In the genomic region with DNA sequence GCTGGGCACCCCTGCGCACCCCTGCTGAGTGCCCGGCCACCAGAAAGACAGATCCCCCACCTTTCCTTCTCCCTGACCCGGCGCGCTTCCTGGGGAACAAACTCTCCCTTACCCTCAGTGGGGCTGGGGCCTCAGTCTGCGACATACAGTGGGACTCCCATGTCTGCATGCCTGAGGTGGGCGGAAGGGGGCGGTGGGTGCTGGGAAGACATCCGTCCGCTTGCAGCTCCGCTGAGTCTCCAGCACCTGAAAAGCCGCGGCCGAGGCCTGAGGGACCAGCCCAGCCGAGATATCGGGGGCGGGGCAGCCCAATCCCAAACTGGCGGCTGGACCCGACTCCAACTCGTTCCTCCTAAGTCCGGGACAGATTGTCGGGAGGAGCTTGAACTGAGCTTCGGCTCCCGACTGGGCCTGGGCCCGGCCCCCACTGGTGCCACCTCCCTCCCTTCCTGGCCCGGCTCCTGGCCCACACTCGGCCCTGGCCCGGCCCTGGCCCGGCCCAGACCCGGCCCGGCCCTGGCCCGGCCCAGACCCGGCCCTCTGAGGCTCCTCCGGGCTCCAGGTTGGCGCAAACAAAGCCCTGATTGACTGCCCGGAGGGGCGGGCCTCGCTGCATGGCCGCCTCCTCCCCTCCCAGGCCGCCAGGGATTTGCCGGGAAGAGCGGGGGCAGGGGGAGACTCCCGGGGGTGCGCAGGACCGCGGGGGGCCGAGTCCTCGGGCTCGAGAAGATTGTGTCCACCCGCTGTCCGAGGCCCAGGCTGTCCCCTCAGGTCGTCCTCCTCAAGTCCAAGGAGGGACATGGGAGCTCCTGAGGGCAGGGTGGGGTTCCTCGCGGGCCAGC, we compare ENCODE assay signal across 8 cellular contexts. TPM values are rescaled to one million over a fixed set of nuclear protein-coding genes. Genes with fewer than 3 reads are reported as not detected.
A peak's percentile ranks its signal among the peaks of the same experiment; 100 is the strongest.
DNase-seq lines count a peak whose midpoint lies in the region; ATAC-seq and TF ChIP-seq lines count a peak whose summit lies in the region.

No MANE protein-coding gene starts in this region.

- H4K20me1 ChIP-seq in HCT116 (ENCODE audit: insufficient read depth), result no peaks in the 10 kb centered on the region

- CTCF ChIA-PET in HCT116 (lab: Charles Lee), result no interaction called here
- CTCF ChIA-PET in activated B cell treated with CpG ODN at 0.5 μM for 24 hours (lab: Charles Lee), result no interaction called here

- DNase-seq in HCT116 (ENCODE audit: low read depth, low spot score) (no peak), activated B cell treated with CpG ODN at 0.5 μM for 24 hours (no peak), endodermal cell (peak; percentile 90), lung (ENCODE audit: low spot score) (peak; percentile 46), stromal cell of bone marrow (ENCODE audit: low read depth) (peak; percentile 40), SIG-M5 (lab: John Stamatoyannopoulos, UW) (no peak), KBM-7 (no peak)

- no peaks in the 10 kb centered on the region for H3K9me3 ChIP-seq in HCT116 (ENCODE audit: control insufficient read depth in 1 of 2, insufficient read depth in 1 of 2, low read depth in 1 of 2, low read length in 2 of 2)
- no peaks in the 10 kb centered on the region for H3K9me3 ChIP-seq in endodermal cell (ENCODE audit: control insufficient read depth, low read length)
- H3K9me3 ChIP-seq in lung (ENCODE audit: control insufficient read depth in 2 of 2, insufficient read depth in 1 of 2, low read length in 1 of 2), result peaks cover 0 to 4% of the 10 kb centered on the region in 2 donors

- TF ChIP-seq RAD21 in HCT116 (IDR thresholded peaks at IDR 0.05; ENCODE audit: low read depth), result no peak

- peak overlapping the region; percentile 40 for H3K27ac ChIP-seq in ACC112 (ENCODE audit: low read depth, low read length)
- no peak overlapping the region; the same call in 1 of the 2 replicates for H3K27ac ChIP-seq in HCT116 (ENCODE audit: low read depth, low read length)
- peak overlapping the region; percentile 92 for H3K27ac ChIP-seq in endodermal cell (ENCODE audit: low read depth, low read length)
- H3K27ac ChIP-seq in lung (ENCODE audit: low read depth in 1 of 2, low read length in 1 of 2), result peak overlapping the region; percentile 88 to 95

- TF ChIP-seq CTCF in HCT116 (IDR thresholded peaks at IDR 0.05 in 2 of 3, conservative IDR thresholded peaks at IDR 0.05 in 1 of 3; ENCODE audit: borderline replicate concordance in 1 of 3, insufficient read depth in 1 of 3, low read depth in 2 of 3, low read length in 2 of 3) (no peak), activated B cell treated with CpG ODN at 0.5 μM for 24 hours (IDR thresholded peaks at IDR 0.05) (no peak), endodermal cell (conservative IDR thresholded peaks at IDR 0.05) (peak; percentile 47), lung (IDR thresholded peaks at IDR 0.05; ENCODE audit: control extremely low read depth, extremely low read depth) (no peak)

- H3K4me3 Mint-ChIP-seq in activated B cell treated with CpG ODN at 0.5 μM for 24 hours (peak overlapping the region; percentile 80), endodermal cell (peak overlapping the region; percentile 72)

- H3K4me2 ChIP-seq in HCT116 (ENCODE audit: low read length), result peak overlapping the region; percentile 63

- H3K79me2 ChIP-seq in ACC112 (ENCODE audit: control insufficient read depth, insufficient read depth, low read length, unreplicated experiment), result peaks cover 13% of the 10 kb centered on the region
- H3K79me2 ChIP-seq in HCT116 (ENCODE audit: insufficient read depth, low read length), result no peaks in the 10 kb centered on the region

- H3K4me3 ChIP-seq in ACC112 (ENCODE audit: low read depth, low read length) (peak overlapping the region; percentile 82), HCT116 (replicated peaks in 1 of 2; ENCODE audit: low read depth in 1 of 2, low read length in 2 of 2) (peak overlapping the region; percentile 23 to 48), endodermal cell (ENCODE audit: low read length) (peak overlapping the region; percentile 76), lung (peak overlapping the region; percentile 30)

- peak; percentile 92 for ATAC-seq in HCT116
- peak; percentile 29 for ATAC-seq in activated B cell treated with CpG ODN at 0.5 μM for 24 hours (ENCODE audit: low read depth)
- peak; percentile 50 for ATAC-seq in lung (ENCODE audit: insufficient read depth, low FRiP score)

- RAD21 ChIA-PET in HCT116 (lab: Charles Lee; ENCODE audit: low non-redundant PET in 1 of 2, low total read pairs in 2 of 2, uncharacterized antibody in 2 of 2, unreplicated experiment in 2 of 2), result no interaction called here

- H3K9me2 ChIP-seq in HCT116 (ENCODE audit: insufficient read depth), result no peaks in the 10 kb centered on the region

- POLR2A ChIA-PET in HCT116 (lab: Charles Lee) (no interaction called here), activated B cell treated with CpG ODN at 0.5 μM for 24 hours (lab: Charles Lee) (no interaction called here)

- H3K27me3 Mint-ChIP-seq in activated B cell treated with CpG ODN at 0.5 μM for 24 hours, result peaks cover 22% of the 10 kb centered on the region
- H3K27me3 Mint-ChIP-seq in endodermal cell (ENCODE audit: insufficient read depth), result peaks cover 46% of the 10 kb centered on the region

- H3K9ac ChIP-seq in HCT116 (ENCODE audit: low read length) (peak overlapping the region; percentile 49; the same call in 1 of the 2 replicates), endodermal cell (ENCODE audit: extremely low read depth, low read length, poor library complexity, severe bottlenecking) (peak overlapping the region; percentile 15)

- H3K36me3 Mint-ChIP-seq in activated B cell treated with CpG ODN at 0.5 μM for 24 hours (ENCODE audit: low read depth) (no peaks in the 10 kb centered on the region), endodermal cell (ENCODE audit: low read depth) (no peaks in the 10 kb centered on the region)

- H3K27ac Mint-ChIP-seq in activated B cell treated with CpG ODN at 0.5 μM for 24 hours (no peak overlapping the region), endodermal cell (peak overlapping the region; percentile 77)

- 0% methylated on average over 54 of the region's 54 CpGs; no CpG with 5 or more reads in 1 of the 2 experiments for WGBS in endodermal cell (ENCODE audit: insufficient coverage in 1 of 2, insufficient read length in 1 of 2), 2 experiments
- WGBS in lung, 2 donors, result 0 to 36% methylated on average over 22 to 54 of the region's 54 CpGs

- H3K4me1 Mint-ChIP-seq in activated B cell treated with CpG ODN at 0.5 μM for 24 hours (peaks cover 15% of the 10 kb centered on the region), endodermal cell (peaks cover 11% of the 10 kb centered on the region)

- in situ Hi-C loops in KBM-7 (cut with MboI; ENCODE audit: low pct_unique_long_range_greater_than_20kb, low sequenced_read_pairs), result no loop called here

- BruUV-seq in HCT116 (replicated peaks; lab: Mats Ljungman, UMichigan), result no TSS peak

- H3K4me1 ChIP-seq in ACC112 (ENCODE audit: control insufficient read depth, insufficient read depth, low read length, unreplicated experiment) (peaks cover 3% of the 10 kb centered on the region), HCT116 (ENCODE audit: control insufficient read depth in 1 of 2, insufficient read depth in 2 of 2, low read length in 2 of 2) (peaks cover 0 to 6% of the 10 kb centered on the region in 2 experiments; a peak in 1 of 4 replicates), endodermal cell (ENCODE audit: control insufficient read depth, insufficient read depth, low read length) (no peaks in the 10 kb centered on the region), lung (ENCODE audit: control insufficient read depth in 2 of 2, insufficient read depth in 2 of 2, low read length in 2 of 2) (no peaks in the 10 kb centered on the region)

- no peaks in the 10 kb centered on the region for H3K9me3 Mint-ChIP-seq in activated B cell treated with CpG ODN at 0.5 μM for 24 hours
- peaks cover 24% of the 10 kb centered on the region for H3K9me3 Mint-ChIP-seq in endodermal cell

- H3K27me3 ChIP-seq in ACC112 (ENCODE audit: insufficient read depth, low read length) (no peaks in the 10 kb centered on the region), HCT116 (ENCODE audit: insufficient read depth, low read length) (no peaks in the 10 kb centered on the region), endodermal cell (ENCODE audit: control insufficient read depth, insufficient read depth, low read length, poor library complexity, severe bottlenecking) (no peaks in the 10 kb centered on the region), lung (ENCODE audit: control insufficient read depth, insufficient read depth) (no peaks in the 10 kb centered on the region)

- no peak for TF ChIP-seq POLR2A in HCT116 (IDR thresholded peaks at IDR 0.05; ENCODE audit: borderline replicate concordance, extremely low read depth, insufficient read depth, insufficient read length)

- H3K36me3 ChIP-seq in ACC112 (ENCODE audit: insufficient read depth, low read length) (no peaks in the 10 kb centered on the region), HCT116 (ENCODE audit: control insufficient read depth in 1 of 2, insufficient read depth in 2 of 2, low read length in 2 of 2) (no peaks in the 10 kb centered on the region), endodermal cell (ENCODE audit: control insufficient read depth, insufficient read depth, low read length) (no peaks in the 10 kb centered on the region), lung (ENCODE audit: control insufficient read depth in 2 of 2, insufficient read depth in 2 of 2, low read length in 2 of 2) (no peaks in the 10 kb centered on the region)

- H2AFZ ChIP-seq in ACC112 (ENCODE audit: low read length, unreplicated experiment) (peak overlapping the region; percentile 85), HCT116 (ENCODE audit: low read depth, low read length, poor library complexity, severe bottlenecking) (no peak overlapping the region)

- intact Hi-C loops in HCT116 (cut with micrococcal nuclease) (no loop called here), activated B cell treated with CpG ODN at 0.5 μM for 24 hours (cut with micrococcal nuclease) (loop anchor here (1.0 to 5.0 kb wide), 3 partner anchors 117 to 192 kb away; a partner anchor contains a TSS)

TF ChIP-seq in HCT116, 20 proteins besides CTCF, POLR2A, EP300 and RAD21 (continues in another document):
- no peak for TF ChIP-seq ZNF274 (IDR thresholded peaks at IDR 0.05; ENCODE audit: low read depth, low read length)
- TF ChIP-seq SRF (IDR thresholded peaks at IDR 0.05; ENCODE audit: low read depth), result no peak
- no peak for TF ChIP-seq POLR2AphosphoS5 (IDR thresholded peaks at IDR 0.05; ENCODE audit: low read depth, low read length)
- TF ChIP-seq EGR1 (IDR thresholded peaks at IDR 0.05; ENCODE audit: low read depth), result no peak
- no peak for TF ChIP-seq JUND (IDR thresholded peaks at IDR 0.05)
- TF ChIP-seq YY1 (IDR thresholded peaks at IDR 0.05; ENCODE audit: extremely low read depth, insufficient replicate concordance, low read depth, low read length), result no peak
- TF ChIP-seq CBX3 (IDR thresholded peaks at IDR 0.05; ENCODE audit: low read depth), result no peak
- TF ChIP-seq SIN3A (IDR thresholded peaks at IDR 0.05; ENCODE audit: low read depth), result no peak

RNA-seq across cellular contexts. Expression of a gene that starts 0.9 kb away (rescaled TPM):
- 0.32 TPM for total RNA-seq in HCT116 (2021; ENCODE audit: unreplicated experiment)
- polyA plus RNA-seq in HCT116 (2012), result 0.05 and 0.08 TPM in 2 replicates
- not detected in 2 replicates for total RNA-seq in activated B cell treated with CpG ODN at 0.5 μM for 24 hours
- total RNA-seq in endodermal cell, result 10 to 100 TPM in 1 of 2 donors, 1 to 10 TPM in 1; 9.1 to 11.6 TPM
- polyA plus RNA-seq in endodermal cell (2013, experiment 1 of 2), result 71.0 TPM
- polyA plus RNA-seq in endodermal cell (2013, experiment 2 of 2), result 68.8 TPM
- total RNA-seq in lung, result 10 to 100 TPM; 12.1 to 13.4 TPM
- 1 to 10 TPM; 2.1 to 4.5 TPM for polyA plus RNA-seq in lung

Comparison
In these comparisons a context has a peak if more than half of its experiments do, and no peak if none do; other contexts are left out.
1. H3K4me3 ChIP-seq: peak in every context shown above with its lines; median percentile 82 in ACC112; 76 in endodermal cell; 36 in HCT116; 30 in lung.
2. ATAC-seq: peak in every context shown above with its lines; median percentile 92 in HCT116; 50 in lung; 29 in activated B cell treated with CpG ODN at 0.5 μM for 24 hours.
3. DNase-seq: peak in endodermal cell (single experiment), lung (single experiment) and stromal cell of bone marrow (single experiment); none in HCT116 (single experiment), activated B cell treated with CpG ODN at 0.5 μM for 24 hours (single experiment), SIG-M5 (single experiment) and KBM-7 (single experiment).